Comparison of ENCODE assay signal across 11 cellular contexts in genomic region chr14:68965261-68965761, GRCh38. TPM values are rescaled to one million over a fixed set of nuclear protein-coding genes. Genes with fewer than 3 reads are reported as not detected.
DNase-seq lines count a peak whose midpoint lies in the region; ATAC-seq and TF ChIP-seq lines count a peak whose summit lies in the region.
"Had no signal": no experiment of that assay in that cellular context is flagged by ENCODE, and none has a peak within 500 bp of the region (broad histone marks: within the 10 kb centered on the region; RNA-seq: fewer than 3 reads in every experiment).

No MANE protein-coding gene starts in this region.

- no peaks in the 10 kb centered on the region for H3K27me3 ChIP-seq in HCT116 (ENCODE audit: insufficient read depth, low read length)
- H3K27me3 ChIP-seq in hepatocyte, result no peaks in the 10 kb centered on the region
- no peaks in the 10 kb centered on the region for H3K27me3 ChIP-seq in skeletal muscle satellite cell (ENCODE audit: control insufficient read depth, insufficient read depth, low read length)
- H3K27me3 ChIP-seq: testis had no signal

- H3K36me3 Mint-ChIP-seq in activated T-helper 17 cell treated with anti-CD3 and anti-CD28 coated beads, Interleukin-2, amount 50 U/mL, for 72 hours (ENCODE audit: low read depth), result no peaks in the 10 kb centered on the region

- H3K9ac ChIP-seq in HCT116 (ENCODE audit: low read length) (no peak overlapping the region), skeletal muscle satellite cell (ENCODE audit: low read depth, low read length) (no peak overlapping the region)

- H2AFZ ChIP-seq in HCT116 (ENCODE audit: low read depth, low read length, poor library complexity, severe bottlenecking), result no peak overlapping the region
- H2AFZ ChIP-seq in hepatocyte, result no peak overlapping the region

- H3K9me3 ChIP-seq in HCT116 (ENCODE audit: control insufficient read depth in 1 of 2, insufficient read depth in 1 of 2, low read depth in 1 of 2, low read length in 2 of 2) (no peaks in the 10 kb centered on the region), hepatocyte (ENCODE audit: low read depth) (no peaks in the 10 kb centered on the region), skeletal muscle satellite cell (replicated peaks; ENCODE audit: low read length) (no peaks in the 10 kb centered on the region)
- H3K9me3 ChIP-seq: testis had no signal

- CTCF ChIA-PET in HCT116 (lab: Charles Lee), result interaction anchor here (1.0 kb wide), 1 partner anchor 10 kb away, joined by 4 read pairs; no protein-coding TSS in a partner anchor

- H3K27ac Mint-ChIP-seq in activated T-helper 17 cell treated with anti-CD3 and anti-CD28 coated beads, Interleukin-2, amount 50 U/mL, for 72 hours, result peak overlapping the region; percentile 62

- RAD21 ChIA-PET in HCT116 (lab: Charles Lee; ENCODE audit: low non-redundant PET in 1 of 2, low total read pairs in 2 of 2, uncharacterized antibody in 2 of 2, unreplicated experiment in 2 of 2), result no interaction called here

- H3K79me2 ChIP-seq in HCT116 (ENCODE audit: insufficient read depth, low read length) (peaks cover 99% of the 10 kb centered on the region), hepatocyte (peaks cover 99% of the 10 kb centered on the region)

- H3K4me2 ChIP-seq in HCT116 (ENCODE audit: low read length), result peak overlapping the region; percentile 43
- H3K4me2 ChIP-seq in hepatocyte, result peak overlapping the region; percentile 66
- peak overlapping the region; percentile 2 for H3K4me2 ChIP-seq in skeletal muscle satellite cell (ENCODE audit: low read length)

- H3K9me2 ChIP-seq in HCT116 (ENCODE audit: insufficient read depth), result no peaks in the 10 kb centered on the region
- no peaks in the 10 kb centered on the region for H3K9me2 ChIP-seq in hepatocyte (replicated peaks; ENCODE audit: insufficient read depth)

- H3K9me3 Mint-ChIP-seq in activated T-helper 17 cell treated with anti-CD3 and anti-CD28 coated beads, Interleukin-2, amount 50 U/mL, for 72 hours, result no peaks in the 10 kb centered on the region

- H4K20me1 ChIP-seq in HCT116 (ENCODE audit: insufficient read depth) (0 out of 2 replicates have a peak, but pooled peaks cover 4% of the 10 kb centered on the region), hepatocyte (ENCODE audit: insufficient read depth, poor library complexity, severe bottlenecking) (peaks cover 13% of the 10 kb centered on the region)

- peaks cover 35% of the 10 kb centered on the region for H3K4me1 Mint-ChIP-seq in activated T-helper 17 cell treated with anti-CD3 and anti-CD28 coated beads, Interleukin-2, amount 50 U/mL, for 72 hours

- BruUV-seq in HCT116 (replicated peaks; lab: Mats Ljungman, UMichigan), result no TSS peak

- H3K27ac ChIP-seq in HCT116 (ENCODE audit: low read depth, low read length), result 0 out of 2 replicates have a peak overlapping the region, but pooled peaks have one; percentile 9
- H3K27ac ChIP-seq in hepatocyte, result peak overlapping the region; percentile 80
- H3K27ac ChIP-seq: testis had no signal

- H3K4me3 ChIP-seq in HCT116 (replicated peaks in 1 of 2; ENCODE audit: low read depth in 1 of 2, low read length in 2 of 2) (no peak overlapping the region), hepatocyte (no peak overlapping the region), skeletal muscle satellite cell (ENCODE audit: low read length) (no peak overlapping the region)
- H3K4me3 ChIP-seq: testis had no signal

- intact Hi-C loops in HCT116 (cut with micrococcal nuclease), result no loop called here

- H3K36me3 ChIP-seq in HCT116 (ENCODE audit: control insufficient read depth in 1 of 2, insufficient read depth in 2 of 2, low read length in 2 of 2) (no peaks in the 10 kb centered on the region), hepatocyte (replicated peaks; ENCODE audit: insufficient read depth, low read depth) (no peaks in the 10 kb centered on the region), skeletal muscle satellite cell (ENCODE audit: insufficient read depth, low read length) (peaks cover 55% of the 10 kb centered on the region)

- ATAC-seq in HCT116, result peak; percentile 66
- ATAC-seq in activated T-helper 17 cell treated with anti-CD3 and anti-CD28 coated beads, Interleukin-2, amount 50 U/mL, for 72 hours (replicated peaks), result no peak
- ATAC-seq in HG03097 (IDR thresholded peaks at IDR 0.05; ENCODE audit: low FRiP score, unreplicated experiment), result no peak
- ATAC-seq in GM21526 (IDR thresholded peaks at IDR 0.05; ENCODE audit: low FRiP score, unreplicated experiment), result no peak
- no peak for ATAC-seq in GM18868 (IDR thresholded peaks at IDR 0.05; ENCODE audit: unreplicated experiment)

- TF ChIP-seq CTCF in HCT116 (IDR thresholded peaks at IDR 0.05 in 2 of 3, conservative IDR thresholded peaks at IDR 0.05 in 1 of 3; ENCODE audit: borderline replicate concordance in 1 of 3, insufficient read depth in 1 of 3, low read depth in 2 of 3, low read length in 2 of 3), result no peak
- TF ChIP-seq CTCF in hepatocyte (IDR thresholded peaks at IDR 0.05; ENCODE audit: poor library complexity), result no peak

- TF ChIP-seq RAD21 in HCT116 (IDR thresholded peaks at IDR 0.05; ENCODE audit: low read depth), result no peak

- no peak for DNase-seq in HCT116 (ENCODE audit: low read depth, low spot score)
- no peak for DNase-seq in hepatocyte (ENCODE audit: low spot score)
- DNase-seq in GM19238 (ENCODE audit: insufficient read length, low spot score), result no peak
- DNase-seq: DMS53, NCI-H1105, testis had no signal

- no peak for TF ChIP-seq POLR2A in HCT116 (IDR thresholded peaks at IDR 0.05; ENCODE audit: borderline replicate concordance, extremely low read depth, insufficient read depth, insufficient read length)

- no peak overlapping the region for H3K4me3 Mint-ChIP-seq in activated T-helper 17 cell treated with anti-CD3 and anti-CD28 coated beads, Interleukin-2, amount 50 U/mL, for 72 hours

- no peaks in the 10 kb centered on the region for H3K27me3 Mint-ChIP-seq in activated T-helper 17 cell treated with anti-CD3 and anti-CD28 coated beads, Interleukin-2, amount 50 U/mL, for 72 hours

- POLR2A ChIA-PET in HCT116 (lab: Charles Lee), result interaction anchor here (0.6 kb wide), 1 partner anchor 171 kb away, joined by 3 read pairs; no protein-coding TSS in a partner anchor

- H3K4me1 ChIP-seq in HCT116 (ENCODE audit: control insufficient read depth in 1 of 2, insufficient read depth in 2 of 2, low read length in 2 of 2) (peaks cover 27 to 53% of the 10 kb centered on the region in 2 experiments), hepatocyte (ENCODE audit: insufficient read depth) (peaks cover 64% of the 10 kb centered on the region), skeletal muscle satellite cell (ENCODE audit: control insufficient read depth, insufficient read depth, low read length) (peaks cover 62% of the 10 kb centered on the region)

TF ChIP-seq in HCT116, 20 proteins besides CTCF, POLR2A, EP300 and RAD21:
- TF ChIP-seq YY1 (IDR thresholded peaks at IDR 0.05; ENCODE audit: extremely low read depth, insufficient replicate concordance, low read depth, low read length) (no peak), EZH2phosphoT487 (IDR thresholded peaks at IDR 0.05; ENCODE audit: borderline replicate concordance) (no peak), SRF (IDR thresholded peaks at IDR 0.05; ENCODE audit: low read depth) (no peak), ATF3 (IDR thresholded peaks at IDR 0.05) (no peak), ELF1 (IDR thresholded peaks at IDR 0.05; ENCODE audit: borderline replicate concordance, low read depth) (no peak), CEBPB (IDR thresholded peaks at IDR 0.05; ENCODE audit: low read depth) (no peak), ZNF274 (IDR thresholded peaks at IDR 0.05; ENCODE audit: low read depth, low read length) (no peak), EZH2 (IDR thresholded peaks at IDR 0.05) (no peak)

RNA-seq across cellular contexts. Expression of gene ACTN1, which starts 13.8 kb away (rescaled TPM):
- total RNA-seq in HCT116 (2021; ENCODE audit: unreplicated experiment) (123 TPM), hepatocyte (82.2 and 88.0 TPM in 2 replicates)
- 134 and 167 TPM in 2 replicates for polyA plus RNA-seq in HCT116 (2012)
- 10 to 100 TPM; 38.3 to 54.1 TPM for total RNA-seq in activated T-helper 17 cell treated with anti-CD3 and anti-CD28 coated beads, Interleukin-2, amount 50 U/mL, for 72 hours
- 157 and 163 TPM in 2 replicates for polyA plus RNA-seq in hepatocyte
- total RNA-seq in skeletal muscle satellite cell (2012; rRNA removed), result 110 and 141 TPM in 2 replicates

Comparison
In these comparisons a context has a peak if more than half of its experiments do, and no peak if none do; other contexts are left out.
1. H3K4me2 ChIP-seq: peak in every context shown above with its lines; median percentile 66 in hepatocyte; 43 in HCT116; 2 in skeletal muscle satellite cell.